ENCODE assay signal across 1 cellular context in the genomic region with DNA sequence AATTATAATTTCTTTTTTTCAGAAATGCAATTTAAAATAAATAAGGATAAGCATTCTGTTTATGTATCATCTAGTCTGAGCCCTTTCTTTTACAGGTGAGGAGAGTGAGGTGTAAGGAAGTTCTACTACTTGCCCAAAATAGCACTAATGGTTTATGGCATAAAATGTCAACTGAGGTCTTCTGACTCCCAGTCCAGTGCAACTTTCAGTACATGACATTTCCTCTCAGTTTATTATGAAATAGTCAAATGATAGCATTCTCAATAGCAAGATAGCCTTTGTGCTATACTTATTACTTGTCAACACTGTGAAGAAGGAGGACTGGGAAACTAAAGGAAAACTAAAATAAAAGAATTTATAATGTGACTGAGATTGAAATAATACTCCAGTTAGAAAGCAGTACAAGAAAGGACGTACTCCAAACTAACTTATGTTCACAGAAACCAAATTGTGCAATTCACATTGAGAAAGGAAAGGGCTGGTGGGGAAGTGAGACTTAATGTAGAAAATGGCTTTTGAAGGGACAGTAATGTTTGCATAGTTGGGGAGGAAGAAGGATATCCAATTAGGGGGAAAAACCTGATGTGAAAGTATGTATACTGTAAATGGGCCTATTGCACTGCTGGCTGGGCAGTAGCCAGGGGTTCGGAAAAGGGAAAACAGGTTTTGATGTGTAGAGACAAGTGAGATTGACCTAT.
TF ChIP-seq lines count a peak whose summit lies in the region.

No MANE protein-coding gene starts in this region.

TF ChIP-seq in K562, 482 proteins besides CTCF, POLR2A, EP300 and RAD21:
- no peak for TF ChIP-seq RBBP5 (IDR thresholded peaks at IDR 0.05; ENCODE audit: borderline replicate concordance, insufficient read depth, low read length, poor library complexity, severe bottlenecking)
- no peak for TF ChIP-seq FIP1L1 (IDR thresholded peaks at IDR 0.05; ENCODE audit: low read depth, low read length, poor library complexity, severe bottlenecking)
- TF ChIP-seq FOXK1 (CRISPR knock-in tag; IDR thresholded peaks at IDR 0.05; ENCODE audit: borderline replicate concordance): no peak
- TF ChIP-seq HMG20B (CRISPR knock-in tag; IDR thresholded peaks at IDR 0.05): no peak
- TF ChIP-seq, protein P1, sequence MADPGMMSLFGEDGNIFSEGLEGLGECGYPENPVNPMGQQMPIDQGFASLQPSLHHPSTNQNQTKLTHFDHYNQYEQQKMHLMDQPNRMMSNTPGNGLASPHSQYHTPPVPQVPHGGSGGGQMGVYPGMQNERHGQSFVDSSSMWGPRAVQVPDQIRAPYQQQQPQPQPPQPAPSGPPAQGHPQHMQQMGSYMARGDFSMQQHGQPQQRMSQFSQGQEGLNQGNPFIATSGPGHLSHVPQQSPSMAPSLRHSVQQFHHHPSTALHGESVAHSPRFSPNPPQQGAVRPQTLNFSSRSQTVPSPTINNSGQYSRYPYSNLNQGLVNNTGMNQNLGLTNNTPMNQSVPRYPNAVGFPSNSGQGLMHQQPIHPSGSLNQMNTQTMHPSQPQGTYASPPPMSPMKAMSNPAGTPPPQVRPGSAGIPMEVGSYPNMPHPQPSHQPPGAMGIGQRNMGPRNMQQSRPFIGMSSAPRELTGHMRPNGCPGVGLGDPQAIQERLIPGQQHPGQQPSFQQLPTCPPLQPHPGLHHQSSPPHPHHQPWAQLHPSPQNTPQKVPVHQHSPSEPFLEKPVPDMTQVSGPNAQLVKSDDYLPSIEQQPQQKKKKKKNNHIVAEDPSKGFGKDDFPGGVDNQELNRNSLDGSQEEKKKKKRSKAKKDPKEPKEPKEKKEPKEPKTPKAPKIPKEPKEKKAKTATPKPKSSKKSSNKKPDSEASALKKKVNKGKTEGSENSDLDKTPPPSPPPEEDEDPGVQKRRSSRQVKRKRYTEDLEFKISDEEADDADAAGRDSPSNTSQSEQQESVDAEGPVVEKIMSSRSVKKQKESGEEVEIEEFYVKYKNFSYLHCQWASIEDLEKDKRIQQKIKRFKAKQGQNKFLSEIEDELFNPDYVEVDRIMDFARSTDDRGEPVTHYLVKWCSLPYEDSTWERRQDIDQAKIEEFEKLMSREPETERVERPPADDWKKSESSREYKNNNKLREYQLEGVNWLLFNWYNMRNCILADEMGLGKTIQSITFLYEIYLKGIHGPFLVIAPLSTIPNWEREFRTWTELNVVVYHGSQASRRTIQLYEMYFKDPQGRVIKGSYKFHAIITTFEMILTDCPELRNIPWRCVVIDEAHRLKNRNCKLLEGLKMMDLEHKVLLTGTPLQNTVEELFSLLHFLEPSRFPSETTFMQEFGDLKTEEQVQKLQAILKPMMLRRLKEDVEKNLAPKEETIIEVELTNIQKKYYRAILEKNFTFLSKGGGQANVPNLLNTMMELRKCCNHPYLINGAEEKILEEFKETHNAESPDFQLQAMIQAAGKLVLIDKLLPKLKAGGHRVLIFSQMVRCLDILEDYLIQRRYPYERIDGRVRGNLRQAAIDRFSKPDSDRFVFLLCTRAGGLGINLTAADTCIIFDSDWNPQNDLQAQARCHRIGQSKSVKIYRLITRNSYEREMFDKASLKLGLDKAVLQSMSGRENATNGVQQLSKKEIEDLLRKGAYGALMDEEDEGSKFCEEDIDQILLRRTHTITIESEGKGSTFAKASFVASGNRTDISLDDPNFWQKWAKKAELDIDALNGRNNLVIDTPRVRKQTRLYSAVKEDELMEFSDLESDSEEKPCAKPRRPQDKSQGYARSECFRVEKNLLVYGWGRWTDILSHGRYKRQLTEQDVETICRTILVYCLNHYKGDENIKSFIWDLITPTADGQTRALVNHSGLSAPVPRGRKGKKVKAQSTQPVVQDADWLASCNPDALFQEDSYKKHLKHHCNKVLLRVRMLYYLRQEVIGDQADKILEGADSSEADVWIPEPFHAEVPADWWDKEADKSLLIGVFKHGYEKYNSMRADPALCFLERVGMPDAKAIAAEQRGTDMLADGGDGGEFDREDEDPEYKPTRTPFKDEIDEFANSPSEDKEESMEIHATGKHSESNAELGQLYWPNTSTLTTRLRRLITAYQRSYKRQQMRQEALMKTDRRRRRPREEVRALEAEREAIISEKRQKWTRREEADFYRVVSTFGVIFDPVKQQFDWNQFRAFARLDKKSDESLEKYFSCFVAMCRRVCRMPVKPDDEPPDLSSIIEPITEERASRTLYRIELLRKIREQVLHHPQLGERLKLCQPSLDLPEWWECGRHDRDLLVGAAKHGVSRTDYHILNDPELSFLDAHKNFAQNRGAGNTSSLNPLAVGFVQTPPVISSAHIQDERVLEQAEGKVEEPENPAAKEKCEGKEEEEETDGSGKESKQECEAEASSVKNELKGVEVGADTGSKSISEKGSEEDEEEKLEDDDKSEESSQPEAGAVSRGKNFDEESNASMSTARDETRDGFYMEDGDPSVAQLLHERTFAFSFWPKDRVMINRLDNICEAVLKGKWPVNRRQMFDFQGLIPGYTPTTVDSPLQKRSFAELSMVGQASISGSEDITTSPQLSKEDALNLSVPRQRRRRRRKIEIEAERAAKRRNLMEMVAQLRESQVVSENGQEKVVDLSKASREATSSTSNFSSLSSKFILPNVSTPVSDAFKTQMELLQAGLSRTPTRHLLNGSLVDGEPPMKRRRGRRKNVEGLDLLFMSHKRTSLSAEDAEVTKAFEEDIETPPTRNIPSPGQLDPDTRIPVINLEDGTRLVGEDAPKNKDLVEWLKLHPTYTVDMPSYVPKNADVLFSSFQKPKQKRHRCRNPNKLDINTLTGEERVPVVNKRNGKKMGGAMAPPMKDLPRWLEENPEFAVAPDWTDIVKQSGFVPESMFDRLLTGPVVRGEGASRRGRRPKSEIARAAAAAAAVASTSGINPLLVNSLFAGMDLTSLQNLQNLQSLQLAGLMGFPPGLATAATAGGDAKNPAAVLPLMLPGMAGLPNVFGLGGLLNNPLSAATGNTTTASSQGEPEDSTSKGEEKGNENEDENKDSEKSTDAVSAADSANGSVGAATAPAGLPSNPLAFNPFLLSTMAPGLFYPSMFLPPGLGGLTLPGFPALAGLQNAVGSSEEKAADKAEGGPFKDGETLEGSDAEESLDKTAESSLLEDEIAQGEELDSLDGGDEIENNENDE (IDR thresholded peaks at IDR 0.05; ENCODE audit: low read depth, low read length): no peak
- TF ChIP-seq CEBPB (tag; IDR thresholded peaks at IDR 0.05): peak; percentile 58; the same call in 1 of the 2 replicates
